17 cellular contexts compared by ENCODE assay signal in genomic region chr9:136570191-136570845, GRCh38.
"Had no signal": no experiment of that assay in that cellular context is flagged by ENCODE, and none has a peak within 500 bp of the region (broad histone marks: within the 10 kb centered on the region; RNA-seq: fewer than 3 reads in every experiment).

No MANE protein-coding gene starts in this region.

- H3K27me3 ChIP-seq: breast epithelium, neural progenitor cell, pancreas, upper lobe of left lung had no signal

- H3K9me3 ChIP-seq: breast epithelium, pancreas, upper lobe of left lung had no signal

- H3K36me3 Mint-ChIP-seq: neural progenitor cell; stimulated activated memory B cell treated with anti-CD40 and anti-IgM and Interleukin-4, amounts not matched to agents 10 μg/mL and 1 μg/mL and 100 μg/mL, for 72 hours; T-cell had no signal

- DNase-seq: activated naive CD4-positive, alpha-beta T cell treated with Interleukin-2 at 50 U/mL for 16 hours; activated naive CD8-positive, alpha-beta T cell treated with anti-CD3 and anti-CD28 coated beads, Interleukin-2, amount 50 U/mL, for 24 hours; aorta; dermis blood vessel endothelial cell; effector memory CD8-positive, alpha-beta T cell; stimulated activated CD4-positive, alpha-beta T cell treated with anti-CD3 and anti-CD28 coated beads, Interleukin-2, amount 100 ng/mL, for 48 hours; T-cell; T-helper 9 cell had no signal

- H3K27me3 Mint-ChIP-seq: activated naive CD8-positive, alpha-beta T cell treated with anti-CD3 and anti-CD28 coated beads, Interleukin-2, amount 50 U/mL, for 24 hours; activated T-helper 17 cell treated with anti-CD3 and anti-CD28 coated beads, Interleukin-2, amount 50 U/mL, for 72 hours; effector memory CD8-positive, alpha-beta T cell; T-cell had no signal

- ATAC-seq: activated CD4-positive, CD25-positive, alpha-beta regulatory T cell treated with anti-CD3 and anti-CD28 coated beads, Interleukin-2, amount 50 U/mL, for 24 hours; activated naive CD8-positive, alpha-beta T cell treated with anti-CD3 and anti-CD28 coated beads, Interleukin-2, amount 50 U/mL, for 24 hours; activated T-helper 17 cell treated with anti-CD3 and anti-CD28 coated beads, Interleukin-2, amount 50 U/mL, for 72 hours; effector memory CD8-positive, alpha-beta T cell; left lobe of liver; pancreas; stimulated activated memory B cell treated with anti-CD40 and anti-IgM and Interleukin-4, amounts not matched to agents 10 μg/mL and 1 μg/mL and 100 μg/mL, for 72 hours; T-cell had no signal

- H3K27ac ChIP-seq: epithelial cell of prostate, pancreas, upper lobe of left lung had no signal

- H3K4me3 Mint-ChIP-seq: activated naive CD8-positive, alpha-beta T cell treated with anti-CD3 and anti-CD28 coated beads, Interleukin-2, amount 50 U/mL, for 24 hours; activated T-helper 17 cell treated with anti-CD3 and anti-CD28 coated beads, Interleukin-2, amount 50 U/mL, for 72 hours; effector memory CD8-positive, alpha-beta T cell; stimulated activated memory B cell treated with anti-CD40 and anti-IgM and Interleukin-4, amounts not matched to agents 10 μg/mL and 1 μg/mL and 100 μg/mL, for 72 hours; T-cell had no signal

- H3K9ac ChIP-seq: neural progenitor cell had no signal

- H2AFZ ChIP-seq: neural progenitor cell had no signal

- H3K36me3 ChIP-seq: breast epithelium, neural progenitor cell, pancreas, upper lobe of left lung had no signal

- H3K4me3 ChIP-seq: breast epithelium, neural progenitor cell, pancreas, upper lobe of left lung had no signal

- H3K27ac Mint-ChIP-seq: activated T-helper 17 cell treated with anti-CD3 and anti-CD28 coated beads, Interleukin-2, amount 50 U/mL, for 72 hours; stimulated activated memory B cell treated with anti-CD40 and anti-IgM and Interleukin-4, amounts not matched to agents 10 μg/mL and 1 μg/mL and 100 μg/mL, for 72 hours; T-cell had no signal

- H3K4me1 ChIP-seq: pancreas had no signal

- H3K9me3 Mint-ChIP-seq: activated naive CD8-positive, alpha-beta T cell treated with anti-CD3 and anti-CD28 coated beads, Interleukin-2, amount 50 U/mL, for 24 hours; effector memory CD8-positive, alpha-beta T cell; neural progenitor cell; T-cell had no signal

- H3K4me1 Mint-ChIP-seq: activated naive CD8-positive, alpha-beta T cell treated with anti-CD3 and anti-CD28 coated beads, Interleukin-2, amount 50 U/mL, for 24 hours had no signal
